Comparison of ENCODE assay signal across 8 cellular contexts in genomic region chr14:60064491-60065072, GRCh38. TPM values are rescaled to one million over a fixed set of nuclear protein-coding genes. Genes with fewer than 3 reads are reported as not detected.
DNase-seq lines count a peak whose midpoint lies in the region; ATAC-seq and TF ChIP-seq lines count a peak whose summit lies in the region.

No MANE protein-coding gene starts in this region.

- H3T11ph ChIP-seq in H9 (ENCODE audit: low read length) = no peak overlapping the region

- CTCF ChIA-PET in PC-9 (lab: Charles Lee) = interaction anchor here (0.6 to 1.4 kb wide), 3 partner anchors 97 to 789 kb away, joined by 3 to 8 read pairs (median 3); no protein-coding TSS in a partner anchor

- H3K23ac ChIP-seq in H9 (ENCODE audit: insufficient read length, low read depth, low read length) = no peak overlapping the region

- H4K8ac ChIP-seq in H9 (replicated peaks; ENCODE audit: insufficient read length, low read depth, low read length) = no peak overlapping the region

- no peak overlapping the region for H4K91ac ChIP-seq in H9 (ENCODE audit: insufficient read length, low read depth, low read length)

- BruUV-seq in PC-9 (replicated peaks; lab: Mats Ljungman, UMichigan) = no TSS peak

- H3K27ac ChIP-seq in H9 (ENCODE audit: insufficient read length, low read depth, low read length) (no peak overlapping the region), PC-9 (no peak overlapping the region), esophagus squamous epithelium (no peak overlapping the region), psoas muscle (no peak overlapping the region)

- intact Hi-C loops in PC-9 (cut with micrococcal nuclease; ENCODE audit: unreplicated experiment) = loop anchor here (1.0 to 5.0 kb wide), 3 partner anchors 101 to 498 kb away; partner anchors contain the start of gene DHRS7
- intact Hi-C loops in esophagus squamous epithelium (cut with DNase I) = loop anchor here (5.0 kb wide), 1 partner anchor 123 kb away; no protein-coding TSS in a partner anchor
- intact Hi-C loops in psoas muscle (cut with DNase I) = loop anchor here (2.0 to 5.0 kb wide), 2 partner anchors 97 to 120 kb away; no protein-coding TSS in a partner anchor

- no peaks in the 10 kb centered on the region for H3K27me3 ChIP-seq in H9 (ENCODE audit: insufficient read depth, low read length)
- H3K27me3 ChIP-seq in PC-9 (ENCODE audit: insufficient read depth, low read depth) = no peaks in the 10 kb centered on the region
- no peaks in the 10 kb centered on the region for H3K27me3 ChIP-seq in esophagus squamous epithelium
- H3K27me3 ChIP-seq in psoas muscle (ENCODE audit: insufficient read depth in 3 of 3, low read length in 2 of 3) = no peaks in the 10 kb centered on the region

- H2AFZ ChIP-seq in H9 (ENCODE audit: low read length) (no peak overlapping the region), PC-9 (no peak overlapping the region)

- no peaks in the 10 kb centered on the region for H3K9me3 Mint-ChIP-seq in H9

- H3K9ac ChIP-seq in H9 (ENCODE audit: extremely low read depth, insufficient read length, low read length) = no peak overlapping the region

- H3K14ac ChIP-seq in H9 (ENCODE audit: insufficient read depth, low read length) = no peak overlapping the region

- ATAC-seq in psoas muscle (peak in 3 of 4 donors; percentile 67 to 92 (median 75)), HG03342 (IDR thresholded peaks at IDR 0.05; ENCODE audit: unreplicated experiment) (no peak), HG02571 (IDR thresholded peaks at IDR 0.05; ENCODE audit: unreplicated experiment) (no peak)

- H3K36me3 ChIP-seq in PC-9 (ENCODE audit: low read depth) = no peaks in the 10 kb centered on the region
- H3K36me3 ChIP-seq in esophagus squamous epithelium = no peaks in the 10 kb centered on the region
- no peaks in the 10 kb centered on the region for H3K36me3 ChIP-seq in psoas muscle (ENCODE audit: insufficient read depth in 1 of 2, low read depth in 1 of 2)

- no peaks in the 10 kb centered on the region for H3K4me1 Mint-ChIP-seq in H9

- no peaks in the 10 kb centered on the region for H3K36me3 Mint-ChIP-seq in H9 (ENCODE audit: insufficient read depth in 1 of 3, low read depth in 3 of 3)

- no peak overlapping the region for H3K4me3 ChIP-seq in PC-9
- no peak overlapping the region for H3K4me3 ChIP-seq in esophagus squamous epithelium
- no peak overlapping the region for H3K4me3 ChIP-seq in psoas muscle

- H2BK20ac ChIP-seq in H9 (ENCODE audit: low read depth, low read length, poor library complexity, severe bottlenecking) = no peak overlapping the region

- H2BK5ac ChIP-seq in H9 (ENCODE audit: insufficient read length, low read length) = no peak overlapping the region

- no peaks in the 10 kb centered on the region for H3K27me3 Mint-ChIP-seq in H9 (ENCODE audit: low read depth)

- no peak overlapping the region for H2BK12ac ChIP-seq in H9 (ENCODE audit: insufficient read length, low read depth, low read length)

- H3F3A ChIP-seq in PC-9 (ENCODE audit: insufficient read depth, low read depth) = no peaks in the 10 kb centered on the region

- H4K5ac ChIP-seq in H9 (ENCODE audit: insufficient read length, low read depth, low read length) = no peak overlapping the region

- H3K9me2 ChIP-seq in PC-9 (ENCODE audit: insufficient read depth) = no peaks in the 10 kb centered on the region

- H3K23me2 ChIP-seq in H9 (ENCODE audit: insufficient read length, low read depth, low read length, poor library complexity, severe bottlenecking) = no peaks in the 10 kb centered on the region

- H4K20me1 ChIP-seq in H9 (ENCODE audit: control insufficient read depth, insufficient read depth, insufficient read length) (no peaks in the 10 kb centered on the region), PC-9 (ENCODE audit: insufficient read depth) (no peaks in the 10 kb centered on the region)

- POLR2A ChIA-PET in PC-9 (lab: Charles Lee; ENCODE audit: unreplicated experiment) = interaction anchor here (0.6 kb wide), 1 partner anchor 97 kb away, joined by 6 read pairs; no protein-coding TSS in a partner anchor

- TF ChIP-seq POLR2A in esophagus squamous epithelium (IDR thresholded peaks at IDR 0.05) = no peak

- no peak overlapping the region for H2BK15ac ChIP-seq in H9 (ENCODE audit: low read depth, low read length)

- H2BK120ac ChIP-seq in H9 (ENCODE audit: low read depth, low read length, poor library complexity, severe bottlenecking) = no peak overlapping the region

- no peak overlapping the region for H2AK5ac ChIP-seq in H9 (ENCODE audit: insufficient read length, low read length)

- H3K4me2 ChIP-seq in H9 (ENCODE audit: insufficient read depth, insufficient read length, low read length) = no peak overlapping the region
- no peak overlapping the region for H3K4me2 ChIP-seq in PC-9

- H3K79me2 ChIP-seq in H9 (ENCODE audit: insufficient read depth, low read length) (no peaks in the 10 kb centered on the region), PC-9 (ENCODE audit: low read depth) (no peaks in the 10 kb centered on the region)

- no peak overlapping the region for H3K4me3 Mint-ChIP-seq in H9

- no peaks in the 10 kb centered on the region for H3K79me1 ChIP-seq in H9 (ENCODE audit: insufficient read depth, low read depth, low read length, poor library complexity, severe bottlenecking)

- TF ChIP-seq CTCF in H9 (conservative IDR thresholded peaks at IDR 0.05) (peak; percentile 62), PC-9 (conservative IDR thresholded peaks at IDR 0.05) (peak; percentile 75), esophagus squamous epithelium (IDR thresholded peaks at IDR 0.05) (peak in 5 of 6 experiments; percentile 29 to 63 (median 54)), psoas muscle (IDR thresholded peaks at IDR 0.05) (peak; percentile 78)

- peak; percentile 27 for DNase-seq in DMS114 treated with DMSO at 0.1 percent for 48 hours (lab: John Stamatoyannopoulos, UW; ENCODE audit: unreplicated experiment)
- DNase-seq in H9 = no peak
- DNase-seq in PC-9 = no peak
- DNase-seq in esophagus squamous epithelium (lab: John Stamatoyannopoulos, UW) = no peak
- DNase-seq in psoas muscle = no peak
- DNase-seq in foreskin melanocyte = no peak

- H3K9me3 ChIP-seq in H9 (ENCODE audit: control insufficient read depth, low read depth, low read length) = no peaks in the 10 kb centered on the region
- H3K9me3 ChIP-seq in PC-9 (ENCODE audit: insufficient read depth, low read depth) = no peaks in the 10 kb centered on the region; the same call in 1 of the 2 replicates
- H3K9me3 ChIP-seq in esophagus squamous epithelium = no peaks in the 10 kb centered on the region
- no peaks in the 10 kb centered on the region for H3K9me3 ChIP-seq in psoas muscle

- H3K4ac ChIP-seq in H9 (ENCODE audit: low read depth, low read length) = no peak overlapping the region

- H3K27ac Mint-ChIP-seq in H9 = no peak overlapping the region

- H3K4me1 ChIP-seq in H9 (ENCODE audit: insufficient read depth, low read length) (no peaks in the 10 kb centered on the region), PC-9 (replicated peaks; ENCODE audit: insufficient read depth) (peaks cover 18% of the 10 kb centered on the region), esophagus squamous epithelium (no peaks in the 10 kb centered on the region), psoas muscle (no peaks in the 10 kb centered on the region)

- no peak overlapping the region for H3K18ac ChIP-seq in H9 (ENCODE audit: insufficient read length, low read depth, low read length)

- no peak overlapping the region for H3K56ac ChIP-seq in H9 (ENCODE audit: insufficient read length, low read depth, low read length)

RNA-seq across cellular contexts. Expression of gene PCNX4, which starts 27.1 kb away (rescaled TPM):
- total RNA-seq in H9 (2021) = 39.9 and 40.0 TPM in 2 replicates
- 58.3 and 65.1 TPM in 2 replicates for total RNA-seq in PC-9 (2021)
- total RNA-seq in esophagus squamous epithelium = 10 to 100 TPM in 3 of 4 donors, 1 to 10 TPM in 1; 9.4 to 31.1 (median 18.7) TPM
- 10 to 100 TPM; 24.4 to 41.4 (median 38.5) TPM for total RNA-seq in psoas muscle
- 10 to 100 TPM; 13.0 to 21.6 (median 20.1) TPM for polyA plus RNA-seq in psoas muscle

Comparison
In these comparisons a context has a peak if more than half of its experiments do, and no peak if none do; other contexts are left out.
1. ATAC-seq: peak in psoas muscle (3 of 4); none in HG03342 (single experiment) and HG02571 (single experiment).
2. Peak in every context shown above with its lines, with median percentiles within 50 percentile points of each other: CTCF ChIP-seq.